ENCODE assay signal across 8 cellular contexts in the genomic region with DNA sequence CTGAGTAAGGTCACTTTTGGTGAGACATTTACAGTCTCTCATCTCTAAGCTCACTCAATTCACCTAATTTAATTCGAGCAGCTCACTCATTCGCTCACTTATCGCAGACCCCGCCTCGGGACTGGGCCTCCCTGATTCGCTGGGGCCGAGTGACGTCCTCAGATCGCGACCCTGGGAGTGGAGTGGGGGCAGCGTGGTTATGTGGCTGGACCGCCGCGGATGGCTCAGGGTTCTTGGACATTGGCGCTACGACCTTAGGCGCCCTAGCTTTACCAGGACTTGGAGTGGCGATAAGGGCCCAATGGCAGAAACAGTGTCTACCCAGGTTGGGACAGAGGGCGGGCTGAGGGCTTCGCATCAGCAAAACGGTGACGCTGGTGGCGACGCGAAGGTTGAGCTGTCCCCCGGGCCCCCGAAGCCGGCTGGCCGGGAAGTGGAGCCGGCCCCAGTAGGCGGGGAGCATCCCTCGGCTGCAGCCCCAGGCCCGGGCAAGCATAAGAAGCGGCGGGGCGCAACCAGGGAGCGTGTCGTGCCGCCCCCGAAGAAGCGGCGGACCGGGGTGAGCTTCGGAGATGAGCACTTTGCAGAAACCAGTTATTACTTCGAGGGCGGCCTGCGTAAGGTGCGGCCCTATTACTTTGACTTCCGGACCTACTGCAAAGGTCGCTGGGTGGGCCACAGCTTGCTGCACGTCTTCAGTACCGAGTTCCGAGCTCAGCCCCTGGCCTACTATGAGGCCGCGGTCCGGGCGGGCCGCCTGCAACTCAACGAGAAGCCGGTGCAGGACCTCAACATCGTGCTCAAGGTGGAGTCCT. TPM values are rescaled to one million over a fixed set of nuclear protein-coding genes. Genes with fewer than 3 reads are reported as not detected.
DNase-seq lines count a peak whose midpoint lies in the region; ATAC-seq, FAIRE-seq and TF ChIP-seq lines count a peak whose summit lies in the region.

A gene with protein sequence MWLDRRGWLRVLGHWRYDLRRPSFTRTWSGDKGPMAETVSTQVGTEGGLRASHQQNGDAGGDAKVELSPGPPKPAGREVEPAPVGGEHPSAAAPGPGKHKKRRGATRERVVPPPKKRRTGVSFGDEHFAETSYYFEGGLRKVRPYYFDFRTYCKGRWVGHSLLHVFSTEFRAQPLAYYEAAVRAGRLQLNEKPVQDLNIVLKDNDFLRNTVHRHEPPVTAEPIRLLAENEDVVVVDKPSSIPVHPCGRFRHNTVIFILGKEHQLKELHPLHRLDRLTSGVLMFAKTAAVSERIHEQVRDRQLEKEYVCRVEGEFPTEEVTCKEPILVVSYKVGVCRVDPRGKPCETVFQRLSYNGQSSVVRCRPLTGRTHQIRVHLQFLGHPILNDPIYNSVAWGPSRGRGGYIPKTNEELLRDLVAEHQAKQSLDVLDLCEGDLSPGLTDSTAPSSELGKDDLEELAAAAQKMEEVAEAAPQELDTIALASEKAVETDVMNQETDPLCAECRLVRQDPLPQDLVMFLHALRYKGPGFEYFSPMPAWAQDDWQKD (plus strand): TSS at position 161 of the 815 bp plus-strand sequence. CDS start 39 bp downstream, at position 200.

- in situ Hi-C loops in HepG2 (cut with HindIII; ENCODE audit: extremely low pct_ligation_motif_present, low pct_unique_long_range_greater_than_20kb) = no loop called here

- DNase-seq in AG08395 (ENCODE audit: low spot score) (peak; percentile 96), NCI-H774 (lab: John Stamatoyannopoulos, UW) (peak; percentile 91), HepG2 (ENCODE audit: low spot score) (peak; percentile 84)
- DNase-seq in activated CD4-positive, alpha-beta T cell treated with anti-CD3 and anti-CD28 coated beads, Interleukin-2, amount 50 U/mL, for 1 hour = peak; percentile 91
- peak; percentile 87 for DNase-seq in stimulated activated CD4-positive, alpha-beta T cell treated with anti-CD3 and anti-CD28 coated beads, Interleukin-2, amount 100 ng/mL, for 4 hours (ENCODE audit: low read depth)

- peak within 1 kb of the TSS; percentile 70 for H3K27ac ChIP-seq in HepG2 (ENCODE audit: extremely low read length, insufficient read depth, low read length)

- peak within 1 kb of the TSS; percentile 95 for H2AFZ ChIP-seq in HepG2 (ENCODE audit: low read length)

- FAIRE-seq in HepG2 (lab: Jason Lieb, UNC) = peak; percentile 78

- peaks cover 44% of the 10 kb centered on the region for H3K36me3 Mint-ChIP-seq in dendritic cell treated with granulocyte-macrophage colony-stimulating factor and Interleukin-4, amounts not matched to agents 40 ng/mL and 50 ng/mL, for 4 days (ENCODE audit: low read depth)

- no peaks in the 10 kb centered on the region for H4K20me1 ChIP-seq in HepG2 (ENCODE audit: insufficient read depth, low read length)

- H3K36me3 ChIP-seq in HepG2 (replicated peaks in 1 of 2; ENCODE audit: control insufficient read depth in 1 of 2, insufficient read depth in 2 of 2, low read length in 2 of 2) = peaks cover 10 to 17% of the 10 kb centered on the region in 2 experiments; a peak in 4 of 5 replicates

- H3K27ac Mint-ChIP-seq in dendritic cell treated with granulocyte-macrophage colony-stimulating factor and Interleukin-4, amounts not matched to agents 40 ng/mL and 50 ng/mL, for 4 days = peak within 1 kb of the TSS; percentile 91

- H3K4me3 ChIP-seq in HepG2 (replicated peaks in 1 of 3; ENCODE audit: insufficient read depth in 1 of 3, low read depth in 2 of 3, low read length in 3 of 3) = peak within 1 kb of the TSS; percentile 76 to 93 (median 86)

- WGBS in HepG2 (ENCODE audit: low lambda C conversion rate) = 3% methylated on average over 19 of the region's 61 CpGs

- H3K79me2 ChIP-seq in HepG2 (ENCODE audit: insufficient read depth, low read length) = peaks cover 28% of the 10 kb centered on the region

- TF ChIP-seq POLR2A in HepG2 (IDR thresholded peaks at IDR 0.05; ENCODE audit: insufficient read depth in 1 of 2, low read depth in 2 of 2, low read length in 2 of 2) = peak; percentile 87 to 94

- no peak for TF ChIP-seq EP300 in HepG2 (IDR thresholded peaks at IDR 0.05; ENCODE audit: low read depth in 2 of 2, low read length in 2 of 2)
- no peak for TF ChIP-seq EP300 in HepG2 (CRISPR knock-in tag; IDR thresholded peaks at IDR 0.05; ENCODE audit: borderline replicate concordance)

- peak within 1 kb of the TSS; percentile 98 for H3K4me3 Mint-ChIP-seq in dendritic cell treated with granulocyte-macrophage colony-stimulating factor and Interleukin-4, amounts not matched to agents 40 ng/mL and 50 ng/mL, for 4 days

- no peaks in the 10 kb centered on the region for H3K9me3 ChIP-seq in HepG2 (ENCODE audit: low read length)

- CTCF ChIA-PET in HepG2 (lab: Yijun Ruan, JAX; ENCODE audit: low intra/inter-chr PET ratio, low total read pairs) = no interaction called here

- H3K9ac ChIP-seq in HepG2 (ENCODE audit: insufficient read depth, low read depth, low read length) = peak within 1 kb of the TSS; percentile 75

- ATAC-seq in GM19043 (IDR thresholded peaks at IDR 0.05; ENCODE audit: low read depth, unreplicated experiment) = peak; percentile 35
- ATAC-seq in HG03460 (IDR thresholded peaks at IDR 0.05; ENCODE audit: unreplicated experiment) = peak; percentile 44
- ATAC-seq in HepG2 = peak; percentile 70

- H3K27me3 Mint-ChIP-seq in dendritic cell treated with granulocyte-macrophage colony-stimulating factor and Interleukin-4, amounts not matched to agents 40 ng/mL and 50 ng/mL, for 4 days = peaks cover 9% of the 10 kb centered on the region

- no peak for TF ChIP-seq CTCF in HepG2 (CRISPR knock-in tag; IDR thresholded peaks at IDR 0.05)

- peak within 1 kb of the TSS; percentile 72 for H3K4me2 ChIP-seq in HepG2 (ENCODE audit: low read depth, low read length)

- BruUV-seq in HepG2 (replicated peaks; lab: Mats Ljungman, UMichigan) = TSS peak; percentile 84

- intact Hi-C loops in dendritic cell treated with granulocyte-macrophage colony-stimulating factor and Interleukin-4, amounts not matched to agents 40 ng/mL and 50 ng/mL, for 4 days (cut with micrococcal nuclease) = loop anchor here (10.0 kb wide), 1 partner anchor 195 kb away; a partner anchor contains a TSS
- intact Hi-C loops in HepG2 (cut with micrococcal nuclease; ENCODE audit: unreplicated experiment) = loop anchor here (1.0 to 5.0 kb wide), 2 partner anchors 13 to 193 kb away; a partner anchor contains a TSS

- peaks cover 26% of the 10 kb centered on the region for H3K4me1 Mint-ChIP-seq in dendritic cell treated with granulocyte-macrophage colony-stimulating factor and Interleukin-4, amounts not matched to agents 40 ng/mL and 50 ng/mL, for 4 days (ENCODE audit: low read depth)

- TF ChIP-seq RAD21 in HepG2 (CRISPR knock-in tag; IDR thresholded peaks at IDR 0.05) = no peak; the same call in 1 of the 2 replicates

- no peaks in the 10 kb centered on the region for H3K9me3 Mint-ChIP-seq in dendritic cell treated with granulocyte-macrophage colony-stimulating factor and Interleukin-4, amounts not matched to agents 40 ng/mL and 50 ng/mL, for 4 days

- H3K4me1 ChIP-seq in HepG2 (ENCODE audit: insufficient read depth, low read length) = peaks cover 62% of the 10 kb centered on the region

- POLR2A ChIA-PET in HepG2 (lab: Yijun Ruan, JAX) = interaction anchor here (0.7 to 1.8 kb wide), 9 partner anchors 12 to 547 kb away, joined by 3 to 16 read pairs (median 6); a partner anchor contains a TSS

- H3K27me3 ChIP-seq in HepG2 (ENCODE audit: control insufficient read depth in 1 of 2, insufficient read depth in 2 of 2, low read length in 2 of 2) = no peaks in the 10 kb centered on the region; a peak in 1 of 5 replicates

TF ChIP-seq in HepG2, 621 proteins besides CTCF, POLR2A, EP300 and RAD21 (continues in another document):
- TF ChIP-seq ZNF746 (CRISPR knock-in tag; IDR thresholded peaks at IDR 0.05) = no peak; the same call in 1 of the 2 replicates
- TF ChIP-seq THAP11 (CRISPR knock-in tag; IDR thresholded peaks at IDR 0.05) = peak; percentile 87
- TF ChIP-seq, protein P1, sequence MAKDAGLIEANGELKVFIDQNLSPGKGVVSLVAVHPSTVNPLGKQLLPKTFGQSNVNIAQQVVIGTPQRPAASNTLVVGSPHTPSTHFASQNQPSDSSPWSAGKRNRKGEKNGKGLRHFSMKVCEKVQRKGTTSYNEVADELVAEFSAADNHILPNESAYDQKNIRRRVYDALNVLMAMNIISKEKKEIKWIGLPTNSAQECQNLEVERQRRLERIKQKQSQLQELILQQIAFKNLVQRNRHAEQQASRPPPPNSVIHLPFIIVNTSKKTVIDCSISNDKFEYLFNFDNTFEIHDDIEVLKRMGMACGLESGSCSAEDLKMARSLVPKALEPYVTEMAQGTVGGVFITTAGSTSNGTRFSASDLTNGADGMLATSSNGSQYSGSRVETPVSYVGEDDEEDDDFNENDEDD (CRISPR knock-in tag; IDR thresholded peaks at IDR 0.05; ENCODE audit: borderline replicate concordance) = peak; percentile 79; the same call in 1 of the 2 replicates

RNA-seq across cellular contexts. Expression of the gene that starts here (rescaled TPM):
- total RNA-seq in HepG2 (2016; rRNA removed; fragmentation: Illumina TruSeq; extraction: Trizol) = 14.5 and 18.8 TPM in 2 replicates
- total RNA-seq in HepG2 (2016; cell fraction: cytosol; rRNA removed; fragmentation: Illumina TruSeq; extraction: Trizol; ENCODE audit: low read depth) = 2.9 and 3.0 TPM in 2 replicates
- 15.5 and 15.8 TPM in 2 replicates for total RNA-seq in HepG2 (2016; cell fraction: insoluble cytoplasmic fraction; rRNA removed; fragmentation: Illumina TruSeq; extraction: Trizol)
- total RNA-seq in HepG2 (2016; cell fraction: membrane; rRNA removed; fragmentation: Illumina TruSeq; extraction: Trizol) = 4.9 and 5.5 TPM in 2 replicates
- 7.0 and 7.2 TPM in 2 replicates for total RNA-seq in HepG2 (2016; cell fraction: nucleus; rRNA removed; fragmentation: Illumina TruSeq; extraction: Trizol)
- 8.6 and 9.8 TPM in 2 replicates for polyA plus RNA-seq in HepG2 (2011; rRNA removed)
- 8.2 and 9.4 TPM in 2 replicates for polyA plus RNA-seq in HepG2 (2011; cell fraction: cytosol; rRNA removed)
- polyA plus RNA-seq in HepG2 (2011; cell fraction: nucleus; rRNA removed) = 3.9 and 4.4 TPM in 2 replicates
- polyA plus RNA-seq in HepG2 (2012) = 5.9 and 6.6 TPM in 2 replicates
- 2.0 and 2.8 TPM in 2 replicates for polyA plus RNA-seq in HepG2 (2016; cell fraction: cytosol; fragmentation: Illumina TruSeq; extraction: Trizol; ENCODE audit: low read depth)
- 16.4 and 19.6 TPM in 2 replicates for polyA plus RNA-seq in HepG2 (2016; cell fraction: insoluble cytoplasmic fraction; fragmentation: Illumina TruSeq; extraction: Trizol; ENCODE audit: low read depth)
- 2.8 TPM in 2 replicates for polyA plus RNA-seq in HepG2 (2016; cell fraction: membrane; fragmentation: Illumina TruSeq; extraction: Trizol; ENCODE audit: low read depth)
- 10.3 and 12.6 TPM in 2 replicates for polyA plus RNA-seq in HepG2 (2016; cell fraction: nucleus; fragmentation: Illumina TruSeq; extraction: Trizol; ENCODE audit: insufficient read depth, low read depth)
- polyA minus RNA-seq in HepG2 (2011; rRNA and poly(A)+ RNA removed; ENCODE audit: low replicate concordance) = 17.0 and 44.9 TPM in 2 replicates
- polyA minus RNA-seq in HepG2 (2011; cell fraction: cytosol; rRNA and poly(A)+ RNA removed) = 4.4 and 6.0 TPM in 2 replicates
- polyA minus RNA-seq in HepG2 (2011; cell fraction: nucleus; rRNA and poly(A)+ RNA removed) = 5.8 and 6.1 TPM in 2 replicates

Comparison
In these comparisons a context has a peak if more than half of its experiments do, and no peak if none do; other contexts are left out.
1. Peak in every context shown above with its lines: DNase-seq, ATAC-seq, H3K4me3 ChIP-seq and H3K27ac ChIP-seq.